Comparison of ENCODE assay signal across 8 cellular contexts in genomic region chr16:4373909-4374742, GRCh38. TPM values are rescaled to one million over a fixed set of nuclear protein-coding genes. Genes with fewer than 3 reads are reported as not detected.
DNase-seq lines count a peak whose midpoint lies in the region; ATAC-seq lines count a peak whose summit lies in the region.

No MANE protein-coding gene starts in this region.

- DNase-seq in GM04503 (ENCODE audit: low read depth) (peak; percentile 91), adipocyte (ENCODE audit: low read depth) (peak; percentile 95), left cardiac atrium (peak; percentile 83), middle frontal gyrus (ENCODE audit: extremely low spot score, low spot score) (no peak)

- no peaks in the 10 kb centered on the region for H3K9me3 ChIP-seq in adipocyte (ENCODE audit: control insufficient read depth, low read length)

- ATAC-seq in left cardiac atrium (peak; percentile 17 to 29), GM21576 (IDR thresholded peaks at IDR 0.05; ENCODE audit: unreplicated experiment) (no peak), GM18858 (IDR thresholded peaks at IDR 0.05; ENCODE audit: unreplicated experiment) (no peak)
- no peak for ATAC-seq in activated CD4-positive, CD25-positive, alpha-beta regulatory T cell treated with anti-CD3 and anti-CD28 coated beads, Interleukin-2, amount 50 U/mL, for 24 hours

- peak overlapping the region; percentile 88 for H3K27ac ChIP-seq in rectal smooth muscle tissue (ENCODE audit: low read depth, low read length)

- H3K9ac ChIP-seq in adipocyte (ENCODE audit: low read length) = peak overlapping the region; percentile 99
- no peak overlapping the region for H3K9ac ChIP-seq in rectal smooth muscle tissue (ENCODE audit: low read length)

- H3K4me1 ChIP-seq in adipocyte (ENCODE audit: control insufficient read depth, insufficient read depth, low read length) (peaks cover 72% of the 10 kb centered on the region), rectal smooth muscle tissue (ENCODE audit: control insufficient read depth, insufficient read depth, low read length) (peaks cover 50% of the 10 kb centered on the region)

- H3K4me3 ChIP-seq in adipocyte (ENCODE audit: low read length) = peak overlapping the region; percentile 98
- H3K4me3 ChIP-seq in rectal smooth muscle tissue (ENCODE audit: low read length) = peak overlapping the region; percentile 62

- H3K27me3 ChIP-seq in adipocyte (replicated peaks; ENCODE audit: control insufficient read depth, insufficient read depth, low read length) (no peaks in the 10 kb centered on the region), rectal smooth muscle tissue (ENCODE audit: control insufficient read depth, insufficient read depth, low read length) (no peaks in the 10 kb centered on the region)

- H3K36me3 ChIP-seq in adipocyte (ENCODE audit: control insufficient read depth, insufficient read depth, low read length, severe bottlenecking) (no peaks in the 10 kb centered on the region), rectal smooth muscle tissue (ENCODE audit: control insufficient read depth, insufficient read depth, low read length) (no peaks in the 10 kb centered on the region)

- intact Hi-C loops in left cardiac atrium (cut with DNase I) = no loop called here

RNA-seq across cellular contexts. Expression of gene VASN, which starts 2.5 kb away (rescaled TPM):
- 10 to 100 TPM; 10.6 to 20.0 TPM for total RNA-seq in left cardiac atrium

RNA-seq across cellular contexts. Expression of gene PAM16, which starts 23.0 kb away (rescaled TPM):
- 10 to 100 TPM; 51.0 to 64.3 TPM for total RNA-seq in left cardiac atrium

RNA-seq across cellular contexts. Expression of gene CORO7, which starts 42.3 kb away (rescaled TPM):
- total RNA-seq in left cardiac atrium = 10 to 100 TPM; 15.6 to 19.5 TPM

RNA-seq across cellular contexts. Expression of gene DNAJA3, which starts 51.5 kb away (rescaled TPM):
- 10 to 100 TPM; 44.6 to 48.3 TPM for total RNA-seq in left cardiac atrium

RNA-seq across cellular contexts. Expression of gene GLIS2, which starts 58.3 kb away (rescaled TPM):
- total RNA-seq in left cardiac atrium = 10 to 100 TPM; 23.9 to 29.2 TPM

Comparison
In these comparisons a context has a peak if more than half of its experiments do, and no peak if none do; other contexts are left out.
1. ATAC-seq: peak in left cardiac atrium (2 of 2); none in activated CD4-positive, CD25-positive, alpha-beta regulatory T cell treated with anti-CD3 and anti-CD28 coated beads, Interleukin-2, amount 50 U/mL, for 24 hours (0 of 2), GM21576 (single experiment) and GM18858 (single experiment).